Comparison of ENCODE assay signal across 11 cellular contexts in genomic region chr1:54298284-54299033, GRCh38.
DNase-seq lines count a peak whose midpoint lies in the region; TF ChIP-seq lines count a peak whose summit lies in the region.
"Had no signal": no experiment of that assay in that cellular context is flagged by ENCODE, and none has a peak within 500 bp of the region (broad histone marks: within the 10 kb centered on the region; RNA-seq: fewer than 3 reads in every experiment).

No MANE protein-coding gene starts in this region.

- CTCF ChIA-PET in activated naive CD4-positive, alpha-beta T cell treated with anti-CD3 and anti-CD28 coated beads, Interleukin-2, amount 10 ng/mL, durations not matched to agents 7 days and 5 days (lab: Charles Lee), result interaction anchor here (0.6 to 1.2 kb wide), 3 partner anchors 10 to 58 kb away, joined by 3 read pairs; no protein-coding TSS in a partner anchor

- H3K27me3 ChIP-seq in muscle layer of colon (ENCODE audit: control insufficient read depth in 1 of 2, insufficient read depth in 2 of 2, low read length in 2 of 2), result no peaks in the 10 kb centered on the region
- H3K27me3 ChIP-seq: SJSA1 had no signal

- H3K27me3 Mint-ChIP-seq in activated naive CD4-positive, alpha-beta T cell treated with anti-CD3 and anti-CD28 coated beads, Interleukin-2, amount 10 ng/mL, durations not matched to agents 7 days and 5 days, result no peaks in the 10 kb centered on the region
- H3K27me3 Mint-ChIP-seq in chondrocyte (ENCODE audit: low read depth), result no peaks in the 10 kb centered on the region

- 32% methylated on average over 20 of the region's 20 CpGs for WGBS in urinary bladder

- H3K9me3 ChIP-seq in muscle layer of colon (ENCODE audit: low read length), result no peaks in the 10 kb centered on the region
- H3K9me3 ChIP-seq: SJSA1 had no signal

- H3K9ac ChIP-seq in muscle layer of colon (ENCODE audit: low read length), result no peak overlapping the region

- H3K4me3 ChIP-seq in muscle layer of colon (ENCODE audit: low read depth in 1 of 2, low read length in 2 of 2) (peak overlapping the region in 1 of 2 donors; percentile 16), urinary bladder (ENCODE audit: low read depth, low read length) (no peak overlapping the region)
- H3K4me3 ChIP-seq: SJSA1 had no signal

- H3K4me1 ChIP-seq in muscle layer of colon (ENCODE audit: insufficient read depth, low read length), result peaks cover 58% of the 10 kb centered on the region
- no peaks in the 10 kb centered on the region for H3K4me1 ChIP-seq in urinary bladder (ENCODE audit: insufficient read depth)

- H3K27ac Mint-ChIP-seq in activated naive CD4-positive, alpha-beta T cell treated with anti-CD3 and anti-CD28 coated beads, Interleukin-2, amount 10 ng/mL, durations not matched to agents 7 days and 5 days, result peak overlapping the region; percentile 61
- peak overlapping the region; percentile 79 for H3K27ac Mint-ChIP-seq in chondrocyte (ENCODE audit: unreplicated experiment)

- peaks cover 4% of the 10 kb centered on the region for H3K36me3 Mint-ChIP-seq in activated naive CD4-positive, alpha-beta T cell treated with anti-CD3 and anti-CD28 coated beads, Interleukin-2, amount 10 ng/mL, durations not matched to agents 7 days and 5 days
- H3K36me3 Mint-ChIP-seq in chondrocyte (ENCODE audit: low read depth), result no peaks in the 10 kb centered on the region

- no peak for DNase-seq in activated naive CD4-positive, alpha-beta T cell treated with anti-CD3 and anti-CD28 coated beads, Interleukin-2, amount 10 ng/mL, durations not matched to agents 7 days and 5 days
- DNase-seq in activated naive CD4-positive, alpha-beta T cell treated with Interleukin-2 at 50 U/mL for 16 hours, result no peak
- DNase-seq in chondrocyte (ENCODE audit: low spot score) (no peak), superior temporal gyrus (ENCODE audit: extremely low spot score) (no peak), inferior parietal cortex (ENCODE audit: extremely low spot score) (no peak), GOT3 (lab: John Stamatoyannopoulos, UW) (no peak)
- DNase-seq: AML-193; stimulated activated CD4-positive, alpha-beta T cell treated with anti-CD3 and anti-CD28 coated beads, Interleukin-12 subunit alpha, Interleukin-12 subunit beta, amount 100 ng/mL, for 4 hours had no signal

- H3K27ac ChIP-seq in muscle layer of colon (ENCODE audit: low read depth, low read length) (peak overlapping the region; percentile 35), urinary bladder (ENCODE audit: low read depth) (peak overlapping the region; percentile 30)

- no peaks in the 10 kb centered on the region for H3K9me3 Mint-ChIP-seq in activated naive CD4-positive, alpha-beta T cell treated with anti-CD3 and anti-CD28 coated beads, Interleukin-2, amount 10 ng/mL, durations not matched to agents 7 days and 5 days
- no peaks in the 10 kb centered on the region for H3K9me3 Mint-ChIP-seq in chondrocyte (ENCODE audit: low read depth)

- H3K4me3 Mint-ChIP-seq in activated naive CD4-positive, alpha-beta T cell treated with anti-CD3 and anti-CD28 coated beads, Interleukin-2, amount 10 ng/mL, durations not matched to agents 7 days and 5 days, result no peak overlapping the region
- H3K4me3 Mint-ChIP-seq in chondrocyte (ENCODE audit: unreplicated experiment), result no peak overlapping the region

- peaks cover 58% of the 10 kb centered on the region for H3K4me1 Mint-ChIP-seq in activated naive CD4-positive, alpha-beta T cell treated with anti-CD3 and anti-CD28 coated beads, Interleukin-2, amount 10 ng/mL, durations not matched to agents 7 days and 5 days
- H3K4me1 Mint-ChIP-seq in chondrocyte (ENCODE audit: low read depth), result peaks cover 56% of the 10 kb centered on the region

- TF ChIP-seq CTCF in chondrocyte (IDR thresholded peaks at IDR 0.05), result no peak

- H3K36me3 ChIP-seq in muscle layer of colon (ENCODE audit: insufficient read depth, low read length) (no peaks in the 10 kb centered on the region), urinary bladder (ENCODE audit: insufficient read depth) (no peaks in the 10 kb centered on the region)
- H3K36me3 ChIP-seq: SJSA1 had no signal
